In the genomic region with DNA sequence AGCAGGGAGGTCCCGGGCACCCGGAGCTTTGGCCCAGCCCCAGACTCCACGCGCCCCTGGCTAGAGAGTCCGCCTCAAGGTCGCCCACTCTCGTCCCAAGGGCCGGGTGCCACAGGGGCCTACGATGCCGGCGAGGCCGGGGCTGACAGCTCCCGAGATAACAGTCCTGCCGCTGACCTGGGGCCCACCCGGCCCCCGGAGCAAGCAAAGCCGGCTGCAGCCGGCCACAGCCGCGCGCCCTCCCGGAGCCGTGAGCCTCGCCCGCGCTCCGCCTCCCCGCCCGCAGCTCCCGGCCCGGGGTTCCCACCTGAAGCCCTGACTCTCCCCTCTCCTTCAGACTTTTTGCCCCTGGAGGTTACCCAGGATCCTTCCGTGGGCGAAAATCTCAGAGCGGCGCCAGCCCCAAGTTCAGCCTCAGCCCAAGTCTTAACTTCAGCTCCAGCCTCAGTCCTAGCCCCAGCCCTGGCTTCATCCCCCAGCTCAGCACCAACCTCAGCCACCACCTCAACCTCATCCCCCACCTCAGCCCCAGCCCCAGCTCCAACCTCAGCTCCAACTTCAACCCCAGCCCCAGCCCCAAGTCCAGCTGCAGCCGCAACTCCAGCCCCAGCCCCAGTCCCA, we compare ENCODE assay signal across 17 cellular contexts. TPM values are rescaled to one million over a fixed set of nuclear protein-coding genes. Genes with fewer than 3 reads are reported as not detected.
DNase-seq lines count a peak whose midpoint lies in the region; ATAC-seq and FAIRE-seq lines count a peak whose summit lies in the region.
"Had no signal": no experiment of that assay in that cellular context is flagged by ENCODE, and none has a peak within 500 bp of the region (broad histone marks: within the 10 kb centered on the region; RNA-seq: fewer than 3 reads in every experiment).

No MANE protein-coding gene starts in this region.

- peaks cover 4 to 10% of the 10 kb centered on the region in 2 donors for H3K36me3 Mint-ChIP-seq in activated T-cell treated with anti-CD3 and anti-CD28 coated beads, Interleukin-2, amount 50 U/mL, for 72 hours (ENCODE audit: insufficient read depth in 2 of 2)
- H3K36me3 Mint-ChIP-seq in activated T-cell treated with anti-CD3 and anti-CD28 coated beads, Interleukin-2, amount 50 U/mL, for 4 hours (ENCODE audit: insufficient read depth) = no peaks in the 10 kb centered on the region
- H3K36me3 Mint-ChIP-seq in IgD-negative memory B cell = no peaks in the 10 kb centered on the region
- H3K36me3 Mint-ChIP-seq in stimulated activated effector memory CD8-positive, alpha-beta T cell treated with anti-CD3 and anti-CD28 coated beads, Interleukin-12 subunit alpha, Interleukin-12 subunit beta, amount 100 ng/mL, for 72 hours = peaks cover 13% of the 10 kb centered on the region

- peaks cover 2 to 3% of the 10 kb centered on the region in 2 donors for H3K9me3 Mint-ChIP-seq in activated T-cell treated with anti-CD3 and anti-CD28 coated beads, Interleukin-2, amount 50 U/mL, for 72 hours
- no peaks in the 10 kb centered on the region for H3K9me3 Mint-ChIP-seq in activated T-cell treated with anti-CD3 and anti-CD28 coated beads, Interleukin-2, amount 50 U/mL, for 4 hours
- H3K9me3 Mint-ChIP-seq in IgD-negative memory B cell = no peaks in the 10 kb centered on the region
- H3K9me3 Mint-ChIP-seq in stimulated activated effector memory CD8-positive, alpha-beta T cell treated with anti-CD3 and anti-CD28 coated beads, Interleukin-12 subunit alpha, Interleukin-12 subunit beta, amount 100 ng/mL, for 72 hours = no peaks in the 10 kb centered on the region

- no peak for FAIRE-seq in frontal cortex (lab: Jason Lieb, UNC)

- ATAC-seq in activated T-cell treated with anti-CD3 and anti-CD28 coated beads, Interleukin-2, amount 50 U/mL, for 72 hours (replicated peaks in 1 of 2) = no peak
- no peak for ATAC-seq in activated T-cell treated with anti-CD3 and anti-CD28 coated beads, Interleukin-2, amount 50 U/mL, for 4 hours
- ATAC-seq in stimulated activated effector memory CD8-positive, alpha-beta T cell treated with anti-CD3 and anti-CD28 coated beads, Interleukin-12 subunit alpha, Interleukin-12 subunit beta, amount 100 ng/mL, for 72 hours = no peak
- ATAC-seq: body of pancreas had no signal

- H3K4me1 Mint-ChIP-seq in activated T-cell treated with anti-CD3 and anti-CD28 coated beads, Interleukin-2, amount 50 U/mL, for 72 hours (ENCODE audit: low read depth) = peaks cover 41% of the 10 kb centered on the region
- peaks cover 46% of the 10 kb centered on the region for H3K4me1 Mint-ChIP-seq in activated T-cell treated with anti-CD3 and anti-CD28 coated beads, Interleukin-2, amount 50 U/mL, for 4 hours (ENCODE audit: low read depth)
- H3K4me1 Mint-ChIP-seq in IgD-negative memory B cell = peaks cover 4 to 20% (median 13%) of the 10 kb centered on the region in 3 donors
- peaks cover 42% of the 10 kb centered on the region for H3K4me1 Mint-ChIP-seq in stimulated activated effector memory CD8-positive, alpha-beta T cell treated with anti-CD3 and anti-CD28 coated beads, Interleukin-12 subunit alpha, Interleukin-12 subunit beta, amount 100 ng/mL, for 72 hours

- H3K27ac Mint-ChIP-seq in activated T-cell treated with anti-CD3 and anti-CD28 coated beads, Interleukin-2, amount 50 U/mL, for 72 hours = peak overlapping the region; percentile 64
- H3K27ac Mint-ChIP-seq in IgD-negative memory B cell = peak overlapping the region in 2 of 3 donors; percentile 71 to 86
- peak overlapping the region; percentile 79 for H3K27ac Mint-ChIP-seq in stimulated activated effector memory CD8-positive, alpha-beta T cell treated with anti-CD3 and anti-CD28 coated beads, Interleukin-12 subunit alpha, Interleukin-12 subunit beta, amount 100 ng/mL, for 72 hours

- in situ Hi-C loops in G401 (cut with HindIII; ENCODE audit: low sequenced_read_pairs) = no loop called here

- DNase-seq in activated T-cell treated with anti-CD3 and anti-CD28 coated beads, Interleukin-2, amount 50 U/mL, for 72 hours = no peak
- DNase-seq in activated T-cell treated with anti-CD3 and anti-CD28 coated beads, Interleukin-2, amount 50 U/mL, for 4 hours = no peak
- DNase-seq in frontal cortex (ENCODE audit: low spot score in 2 of 2) = peak; percentile 32 to 42
- no peak for DNase-seq in stimulated activated effector memory CD8-positive, alpha-beta T cell treated with anti-CD3 and anti-CD28 coated beads, Interleukin-12 subunit alpha, Interleukin-12 subunit beta, amount 100 ng/mL, for 72 hours (ENCODE audit: low spot score in 2 of 2)
- DNase-seq in NCI-H2171 treated with DMSO at 0.1 percent for 48 hours (lab: John Stamatoyannopoulos, UW) = no peak
- no peak for DNase-seq in activated effector memory CD4-positive, alpha-beta T cell treated with anti-CD3 and anti-CD28 coated beads, Interleukin-2, amount 50 U/mL, for 16 hours
- no peak for DNase-seq in G401 (ENCODE audit: low spot score)
- DNase-seq: activated T-cell treated with anti-CD3 and anti-CD28 coated beads, Interleukin-2, amount 50 U/mL, for 1 hour; body of pancreas; effector CD4-positive, alpha-beta T cell; NCI-H226; stimulated activated CD4-positive, alpha-beta T cell treated with anti-CD3 and anti-CD28 coated beads, Interleukin-12 subunit alpha, Interleukin-12 subunit beta, amount 100 ng/mL, for 4 hours had no signal

- no peaks in the 10 kb centered on the region for H3K27me3 Mint-ChIP-seq in activated T-cell treated with anti-CD3 and anti-CD28 coated beads, Interleukin-2, amount 50 U/mL, for 72 hours (ENCODE audit: low read depth)
- H3K27me3 Mint-ChIP-seq in activated T-cell treated with anti-CD3 and anti-CD28 coated beads, Interleukin-2, amount 50 U/mL, for 4 hours (ENCODE audit: low read depth) = no peaks in the 10 kb centered on the region
- H3K27me3 Mint-ChIP-seq in IgD-negative memory B cell = no peaks in the 10 kb centered on the region

- peak overlapping the region; percentile 79 to 86 for H3K4me3 Mint-ChIP-seq in activated T-cell treated with anti-CD3 and anti-CD28 coated beads, Interleukin-2, amount 50 U/mL, for 72 hours
- no peak overlapping the region for H3K4me3 Mint-ChIP-seq in activated T-cell treated with anti-CD3 and anti-CD28 coated beads, Interleukin-2, amount 50 U/mL, for 4 hours
- peak overlapping the region in 2 of 4 donors; percentile 60 to 85 for H3K4me3 Mint-ChIP-seq in IgD-negative memory B cell
- peak overlapping the region; percentile 72 for H3K4me3 Mint-ChIP-seq in stimulated activated effector memory CD8-positive, alpha-beta T cell treated with anti-CD3 and anti-CD28 coated beads, Interleukin-12 subunit alpha, Interleukin-12 subunit beta, amount 100 ng/mL, for 72 hours

RNA-seq across cellular contexts. Expression of gene KLHDC7B, which starts 1.6 kb away (rescaled TPM):
- total RNA-seq in activated T-cell treated with anti-CD3 and anti-CD28 coated beads, Interleukin-2, amount 50 U/mL, for 72 hours = 10 to 100 TPM; 45.5 to 49.1 TPM
- total RNA-seq in activated T-cell treated with anti-CD3 and anti-CD28 coated beads, Interleukin-2, amount 50 U/mL, for 4 hours = 1 to 10 TPM; 5.4 to 7.4 (median 6.4) TPM
- 4.7 TPM for polyA plus RNA-seq in IgD-negative memory B cell
- not detected for total RNA-seq in frontal cortex
- total RNA-seq in G401 (2014; rRNA removed; shearing (Covaris generic)) = not detected in 2 replicates
- total RNA-seq: body of pancreas, temporal lobe had no signal

RNA-seq across cellular contexts. Expression of gene SYCE3, which starts 15.4 kb away (rescaled TPM):
- total RNA-seq in activated T-cell treated with anti-CD3 and anti-CD28 coated beads, Interleukin-2, amount 50 U/mL, for 72 hours = 1 to 10 TPM; 1.7 TPM
- total RNA-seq in activated T-cell treated with anti-CD3 and anti-CD28 coated beads, Interleukin-2, amount 50 U/mL, for 4 hours = not detected
- not detected for polyA plus RNA-seq in IgD-negative memory B cell
- total RNA-seq in frontal cortex = not detected
- total RNA-seq in G401 (2014; rRNA removed; shearing (Covaris generic)) = not detected in 2 replicates
- total RNA-seq: body of pancreas, mononuclear cell, posterior vena cava, SK-MEL-5, temporal lobe had no signal

RNA-seq across cellular contexts. Expression of gene TYMP, which starts 17.5 kb away (rescaled TPM):
- 100 to 1,000 TPM in 1 of 2 donors, 10 to 100 TPM in 1; 71.5 to 101 TPM for total RNA-seq in activated T-cell treated with anti-CD3 and anti-CD28 coated beads, Interleukin-2, amount 50 U/mL, for 72 hours
- total RNA-seq in activated T-cell treated with anti-CD3 and anti-CD28 coated beads, Interleukin-2, amount 50 U/mL, for 4 hours = 100 to 1,000 TPM in 1 of 3 donors, 10 to 100 TPM in 2; 64.4 to 103 (median 66.1) TPM
- polyA plus RNA-seq in IgD-negative memory B cell = 56.8 TPM
- total RNA-seq in frontal cortex = 1.6 TPM
- 3.1 and 4.4 TPM in 2 replicates for total RNA-seq in G401 (2014; rRNA removed; shearing (Covaris generic))

RNA-seq across cellular contexts. Expression of gene SCO2, which starts 21.9 kb away (rescaled TPM):
- 1 to 10 TPM; 8.3 to 8.5 TPM for total RNA-seq in activated T-cell treated with anti-CD3 and anti-CD28 coated beads, Interleukin-2, amount 50 U/mL, for 72 hours
- total RNA-seq in activated T-cell treated with anti-CD3 and anti-CD28 coated beads, Interleukin-2, amount 50 U/mL, for 4 hours = 10 to 100 TPM; 12.7 to 14.4 (median 14.2) TPM
- 11.8 TPM for polyA plus RNA-seq in IgD-negative memory B cell
- total RNA-seq in frontal cortex = 0.82 TPM
- 4.9 and 6.8 TPM in 2 replicates for total RNA-seq in G401 (2014; rRNA removed; shearing (Covaris generic))

RNA-seq across cellular contexts. Expression of gene CPT1B, which starts 30.9 kb away (rescaled TPM):
- 10 to 100 TPM; 85.3 to 88.0 TPM for total RNA-seq in activated T-cell treated with anti-CD3 and anti-CD28 coated beads, Interleukin-2, amount 50 U/mL, for 72 hours
- 10 to 100 TPM; 30.0 to 38.3 (median 32.7) TPM for total RNA-seq in activated T-cell treated with anti-CD3 and anti-CD28 coated beads, Interleukin-2, amount 50 U/mL, for 4 hours
- 1.6 TPM for polyA plus RNA-seq in IgD-negative memory B cell
- 5.7 TPM for total RNA-seq in frontal cortex
- 3.4 and 5.8 TPM in 2 replicates for total RNA-seq in G401 (2014; rRNA removed; shearing (Covaris generic))

Comparison
In these comparisons a context has a peak if more than half of its experiments do, and no peak if none do; other contexts are left out.
1. RNA of gene KLHDC7B, which starts 1.6 kb away (total RNA-seq): 45.5 to 49.1 TPM in activated T-cell treated with anti-CD3 and anti-CD28 coated beads, Interleukin-2, amount 50 U/mL, for 72 hours; 5.4 to 7.4 TPM in activated T-cell treated with anti-CD3 and anti-CD28 coated beads, Interleukin-2, amount 50 U/mL, for 4 hours, not detected in frontal cortex (single experiment) and not detected in G401; every median in the first group is over 4 times any median in the second.
2. DNase-seq: peak in frontal cortex (2 of 2); none in activated T-cell treated with anti-CD3 and anti-CD28 coated beads, Interleukin-2, amount 50 U/mL, for 72 hours (0 of 2), activated T-cell treated with anti-CD3 and anti-CD28 coated beads, Interleukin-2, amount 50 U/mL, for 4 hours (single experiment), stimulated activated effector memory CD8-positive, alpha-beta T cell treated with anti-CD3 and anti-CD28 coated beads, Interleukin-12 subunit alpha, Interleukin-12 subunit beta, amount 100 ng/mL, for 72 hours (0 of 2), NCI-H2171 treated with DMSO at 0.1 percent for 48 hours (single experiment), activated effector memory CD4-positive, alpha-beta T cell treated with anti-CD3 and anti-CD28 coated beads, Interleukin-2, amount 50 U/mL, for 16 hours (single experiment) and G401 (single experiment).
3. RNA of gene TYMP, which starts 17.5 kb away (total RNA-seq): 71.5 to 101 TPM in activated T-cell treated with anti-CD3 and anti-CD28 coated beads, Interleukin-2, amount 50 U/mL, for 72 hours and 64.4 to 103 TPM in activated T-cell treated with anti-CD3 and anti-CD28 coated beads, Interleukin-2, amount 50 U/mL, for 4 hours; 3.1 to 4.4 TPM in G401 and 1.6 TPM in frontal cortex (single experiment); every median in the first group is over 10 times any median in the second.
4. Peak in every context shown above with its lines, with median percentiles within 50 percentile points of each other: H3K27ac Mint-ChIP-seq.